ENCODE assay signal across 2 cellular contexts in the genomic region with DNA sequence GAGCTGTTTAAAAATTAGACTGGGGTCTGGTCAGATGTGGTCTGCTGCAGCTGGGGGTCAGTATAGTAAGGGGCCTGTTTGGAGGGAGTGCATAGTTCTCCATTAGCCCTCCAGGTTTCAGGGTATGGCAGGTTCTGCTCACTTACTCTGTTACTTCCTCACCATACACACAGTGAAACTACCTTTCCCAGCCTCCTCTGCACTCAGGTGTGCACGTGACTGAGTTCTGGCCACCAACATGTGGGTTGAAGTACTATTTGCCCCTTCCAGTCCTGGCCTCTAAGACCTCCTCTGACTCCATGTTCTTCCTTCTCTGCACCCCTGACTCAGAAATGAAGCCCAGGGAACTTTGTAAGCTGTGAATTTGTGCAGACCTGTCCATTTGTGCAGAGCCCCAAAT.
A peak's percentile ranks its signal among the peaks of the same experiment; 100 is the strongest.
TF ChIP-seq lines count a peak whose summit lies in the region.

No MANE protein-coding gene starts in this region.

TF ChIP-seq in GM23338, 12 proteins besides CTCF, POLR2A, EP300 and RAD21 (continued from another document):
- TF ChIP-seq ETS1 (IDR thresholded peaks at IDR 0.05): peak; percentile 52; the same call in 1 of the 2 replicates
- no peak for TF ChIP-seq ZNF114 (CRISPR knock-in tag; IDR thresholded peaks at IDR 0.05)
- no peak for TF ChIP-seq NANOG (IDR thresholded peaks at IDR 0.05; ENCODE audit: borderline replicate concordance)
- no peak for TF ChIP-seq STAT1 (IDR thresholded peaks at IDR 0.05; ENCODE audit: unreplicated experiment)
- TF ChIP-seq CREB1 (CRISPR knock-in tag; IDR thresholded peaks at IDR 0.05; ENCODE audit: low read depth): no peak
- TF ChIP-seq JUNB (IDR thresholded peaks at IDR 0.05; ENCODE audit: unreplicated experiment): no peak
- no peak for TF ChIP-seq POLR2AphosphoS5 (IDR thresholded peaks at IDR 0.05; ENCODE audit: low read depth)

TF ChIP-seq in K562, 482 proteins besides CTCF, POLR2A, EP300 and RAD21 (continued from another document):
- TF ChIP-seq, protein P1, sequence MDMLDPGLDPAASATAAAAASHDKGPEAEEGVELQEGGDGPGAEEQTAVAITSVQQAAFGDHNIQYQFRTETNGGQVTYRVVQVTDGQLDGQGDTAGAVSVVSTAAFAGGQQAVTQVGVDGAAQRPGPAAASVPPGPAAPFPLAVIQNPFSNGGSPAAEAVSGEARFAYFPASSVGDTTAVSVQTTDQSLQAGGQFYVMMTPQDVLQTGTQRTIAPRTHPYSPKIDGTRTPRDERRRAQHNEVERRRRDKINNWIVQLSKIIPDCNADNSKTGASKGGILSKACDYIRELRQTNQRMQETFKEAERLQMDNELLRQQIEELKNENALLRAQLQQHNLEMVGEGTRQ (CRISPR knock-in tag; IDR thresholded peaks at IDR 0.05): peak; percentile 63
- no peak for TF ChIP-seq TARDBP (IDR thresholded peaks at IDR 0.05)
- TF ChIP-seq ZNF436 (CRISPR knock-in tag; IDR thresholded peaks at IDR 0.05): no peak
- TF ChIP-seq RUNX1 (IDR thresholded peaks at IDR 0.05; ENCODE audit: low read depth): no peak
- 0 out of 2 replicates have a peak, but pooled peaks have one; percentile 28 for TF ChIP-seq RAD51 (IDR thresholded peaks at IDR 0.05; ENCODE audit: borderline replicate concordance, low read depth)
- no peak for TF ChIP-seq EP400 (IDR thresholded peaks at IDR 0.05)
- no peak for TF ChIP-seq NCOA4 (IDR thresholded peaks at IDR 0.05; ENCODE audit: partially characterized antibody)
- TF ChIP-seq RBM25 (IDR thresholded peaks at IDR 0.05; ENCODE audit: low read depth, low read length, severe bottlenecking): no peak
- TF ChIP-seq ZNF263 (CRISPR knock-in tag; IDR thresholded peaks at IDR 0.05; ENCODE audit: borderline replicate concordance): no peak
- TF ChIP-seq, protein P2, sequence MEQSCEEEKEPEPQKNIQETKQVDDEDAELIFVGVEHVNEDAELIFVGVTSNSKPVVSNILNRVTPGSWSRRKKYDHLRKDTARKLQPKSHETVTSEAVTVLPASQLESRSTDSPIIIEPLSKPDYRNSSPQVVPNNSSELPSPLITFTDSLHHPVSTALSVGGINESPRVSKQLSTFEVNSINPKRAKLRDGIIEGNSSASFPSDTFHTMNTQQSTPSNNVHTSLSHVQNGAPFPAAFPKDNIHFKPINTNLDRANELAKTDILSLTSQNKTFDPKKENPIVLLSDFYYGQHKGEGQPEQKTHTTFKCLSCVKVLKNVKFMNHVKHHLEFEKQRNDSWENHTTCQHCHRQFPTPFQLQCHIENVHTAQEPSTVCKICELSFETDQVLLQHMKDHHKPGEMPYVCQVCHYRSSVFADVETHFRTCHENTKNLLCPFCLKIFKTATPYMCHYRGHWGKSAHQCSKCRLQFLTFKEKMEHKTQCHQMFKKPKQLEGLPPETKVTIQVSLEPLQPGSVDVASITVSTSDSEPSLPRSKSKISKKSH (CRISPR knock-in tag; IDR thresholded peaks at IDR 0.05): no peak
- no peak for TF ChIP-seq ZNF318 (IDR thresholded peaks at IDR 0.05; ENCODE audit: borderline replicate concordance in 1 of 2, low read depth in 1 of 2)
- TF ChIP-seq POLR2AphosphoS5 (IDR thresholded peaks at IDR 0.05; ENCODE audit: control insufficient read depth, insufficient read depth, low read depth, low read length): no peak
TF ChIP-seq in K562: peak in this region for 3.
